23 cellular contexts compared by ENCODE assay signal in the genomic region with DNA sequence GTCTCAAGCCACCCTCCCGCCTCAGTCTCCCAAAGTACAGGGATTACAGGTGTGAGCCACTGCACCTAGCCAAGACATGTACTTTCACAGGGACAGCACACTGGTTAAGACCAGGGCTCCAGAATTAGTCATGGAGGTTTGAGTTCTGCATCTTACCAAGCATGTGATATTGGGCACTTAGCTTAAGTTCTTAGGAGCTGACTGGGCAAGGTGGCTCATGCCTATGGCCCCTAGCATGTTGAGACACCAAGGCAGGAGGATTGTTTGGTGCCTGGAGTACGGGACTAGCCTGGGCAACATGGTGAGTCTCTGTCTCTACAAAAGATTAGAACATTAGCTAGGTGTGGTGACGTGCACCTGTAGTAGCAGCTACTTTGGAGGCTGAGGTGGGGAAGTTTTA.
"Had no signal": no experiment of that assay in that cellular context is flagged by ENCODE, and none has a peak within 500 bp of the region (broad histone marks: within the 10 kb centered on the region; RNA-seq: fewer than 3 reads in every experiment).

No MANE protein-coding gene starts in this region.

- H3K36me3 ChIP-seq: gastroesophageal sphincter, heart left ventricle, left lung, ovary, right atrium auricular region, stomach, thyroid gland had no signal

- H3K27ac ChIP-seq: coronary artery, gastroesophageal sphincter, heart left ventricle, hepatocyte, left lung, ovary, right atrium auricular region, stomach, thyroid gland had no signal

- H3K27me3 ChIP-seq: gastroesophageal sphincter, hepatocyte, left lung, ovary, right atrium auricular region, stomach, thyroid gland had no signal

- DNase-seq: dermis blood vessel endothelial cell; effector memory CD4-positive, alpha-beta T cell; foreskin fibroblast; heart left ventricle; kidney; left cardiac atrium; left lung; mesendoderm; naive thymus-derived CD8-positive, alpha-beta T cell; occipital lobe; ovary; posterior cingulate gyrus; stimulated activated CD4-positive, alpha-beta T cell treated with anti-CD3 and anti-CD28 coated beads, Interleukin-2, amount 100 ng/mL, for 24 hours; stimulated activated CD4-positive, alpha-beta T cell treated with anti-CD3 and anti-CD28 coated beads, Interleukin-4, amount 100 ng/mL, for 24 hours; stimulated activated naive CD4-positive, alpha-beta T cell treated with Interleukin-2 at 50 U/mL for 16 hours; stomach; thyroid gland; trophoblast cell had no signal

- H3K4me3 ChIP-seq: coronary artery, gastroesophageal sphincter, heart left ventricle, hepatocyte, left lung, ovary, right atrium auricular region, stomach, thyroid gland had no signal

- H3K9me3 Mint-ChIP-seq: naive thymus-derived CD8-positive, alpha-beta T cell; stimulated activated effector memory CD8-positive, alpha-beta T cell treated with anti-CD3 and anti-CD28 coated beads, Interleukin-12 subunit alpha, Interleukin-12 subunit beta, amount 100 ng/mL, for 72 hours had no signal

- H3K4me3 Mint-ChIP-seq: stimulated activated effector memory CD8-positive, alpha-beta T cell treated with anti-CD3 and anti-CD28 coated beads, Interleukin-12 subunit alpha, Interleukin-12 subunit beta, amount 100 ng/mL, for 72 hours had no signal

- H3K9me3 ChIP-seq: gastroesophageal sphincter, heart left ventricle, left lung, ovary, right atrium auricular region, stomach, thyroid gland had no signal

- H3K27ac Mint-ChIP-seq: stimulated activated effector memory CD8-positive, alpha-beta T cell treated with anti-CD3 and anti-CD28 coated beads, Interleukin-12 subunit alpha, Interleukin-12 subunit beta, amount 100 ng/mL, for 72 hours had no signal
